In the genomic region with DNA sequence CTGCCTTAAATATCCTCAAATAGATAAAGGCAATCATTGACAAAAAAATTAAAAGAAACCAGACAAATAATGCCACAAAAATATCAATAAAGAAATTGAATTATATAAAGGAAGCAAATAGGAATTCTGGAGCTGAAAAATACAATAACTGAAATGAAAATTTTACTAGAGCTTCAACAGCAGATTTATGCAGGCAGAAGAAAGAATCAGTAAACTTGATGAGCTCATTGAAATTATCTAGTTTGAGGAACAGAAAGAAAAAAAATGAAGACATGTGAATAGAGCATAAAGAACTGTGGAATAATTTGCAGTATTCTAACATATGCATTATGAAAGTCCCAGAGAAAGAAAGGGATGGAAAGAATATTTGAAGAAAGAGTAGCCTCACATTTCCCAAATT, we compare ENCODE assay signal across 18 cellular contexts. TPM values are rescaled to one million over a fixed set of nuclear protein-coding genes. Genes with fewer than 3 reads are reported as not detected.
A peak's percentile ranks its signal among the peaks of the same experiment; 100 is the strongest.
DNase-seq lines count a peak whose midpoint lies in the region; ATAC-seq, FAIRE-seq and TF ChIP-seq lines count a peak whose summit lies in the region.
"Had no signal": no experiment of that assay in that cellular context is flagged by ENCODE, and none has a peak within 500 bp of the region (broad histone marks: within the 10 kb centered on the region; RNA-seq: fewer than 3 reads in every experiment).

No MANE protein-coding gene starts in this region.

- H3K4me2 ChIP-seq in K562 (ENCODE audit: insufficient read depth, low read length) (no peak overlapping the region), GM23338 (no peak overlapping the region)

- no peak overlapping the region for H3K27ac ChIP-seq in K562 (ENCODE audit: extremely low read depth, low read depth, low read length)
- H3K27ac ChIP-seq in GM23338 (ENCODE audit: low read depth): no peak overlapping the region

- no peaks in the 10 kb centered on the region for H3K9me1 ChIP-seq in K562 (ENCODE audit: control insufficient read depth, insufficient read depth, low read length)

- intact Hi-C loops in K562 (cut with micrococcal nuclease): no loop called here

- no peaks in the 10 kb centered on the region for H3F3A ChIP-seq in GM23338 (replicated peaks; ENCODE audit: low read depth)

- H3K4me1 Mint-ChIP-seq in activated CD4-positive, alpha-beta T cell treated with anti-CD3 and anti-CD28 coated beads, Interleukin-2, amount 10 ng/mL, durations not matched to agents 7 days and 5 days: no peaks in the 10 kb centered on the region
- H3K4me1 Mint-ChIP-seq in GM23338: peaks cover 4% of the 10 kb centered on the region; the same call in 1 of the 3 replicates
- H3K4me1 Mint-ChIP-seq: CD4-positive, alpha-beta memory T cell had no signal

- no peaks in the 10 kb centered on the region for H4K20me1 ChIP-seq in K562 (replicated peaks; ENCODE audit: control insufficient read depth, insufficient read depth, low read length)
- H4K20me1 ChIP-seq in GM23338 (replicated peaks; ENCODE audit: insufficient read depth): no peaks in the 10 kb centered on the region

- no peak for TF ChIP-seq POLR2A in K562 (conservative IDR thresholded peaks at IDR 0.05)

- no peak overlapping the region for H3K4me3 ChIP-seq in K562
- H3K4me3 ChIP-seq in GM23338: no peak overlapping the region
- H3K4me3 ChIP-seq: HAP-1 had no signal

- in situ Hi-C loops in K562 (cut with MboI): no loop called here

- H3K36me3 Mint-ChIP-seq in activated CD4-positive, alpha-beta T cell treated with anti-CD3 and anti-CD28 coated beads, Interleukin-2, amount 10 ng/mL, durations not matched to agents 7 days and 5 days (ENCODE audit: low read depth): peaks cover 11% of the 10 kb centered on the region
- H3K36me3 Mint-ChIP-seq in GM23338 (ENCODE audit: low read depth): no peaks in the 10 kb centered on the region

- peaks cover 3% of the 10 kb centered on the region; the same call in 1 of the 2 replicates for H3K9me3 ChIP-seq in K562 (replicated peaks; ENCODE audit: control insufficient read depth, insufficient read depth, low read depth, low read length)

- FAIRE-seq in K562 (lab: Jason Lieb, UNC): no peak
- FAIRE-seq: GM12891, GM18507, H54 had no signal

- no peak for TF ChIP-seq CTCF in K562 (IDR thresholded peaks at IDR 0.05 in 2 of 3, conservative IDR thresholded peaks at IDR 0.05 in 1 of 3; ENCODE audit: insufficient read depth in 2 of 3, low read depth in 1 of 3, low read length in 3 of 3)
- TF ChIP-seq CTCF in GM23338 (conservative IDR thresholded peaks at IDR 0.05; ENCODE audit: low read depth in 2 of 2): no peak

- peaks cover 27% of the 10 kb centered on the region for H3K27me3 Mint-ChIP-seq in activated CD4-positive, alpha-beta T cell treated with anti-CD3 and anti-CD28 coated beads, Interleukin-2, amount 10 ng/mL, durations not matched to agents 7 days and 5 days
- peaks cover 1% of the 10 kb centered on the region for H3K27me3 Mint-ChIP-seq in GM23338 (ENCODE audit: insufficient read depth, low read depth, poor library complexity)

- H3K9ac ChIP-seq in K562 (ENCODE audit: insufficient read depth in 1 of 2, low read depth in 2 of 2, low read length in 2 of 2): no peak overlapping the region

- H3K79me2 ChIP-seq in K562 (ENCODE audit: control insufficient read depth, insufficient read depth, low read length) (no peaks in the 10 kb centered on the region), GM23338 (replicated peaks; ENCODE audit: insufficient read depth) (no peaks in the 10 kb centered on the region)

- TF ChIP-seq EP300 in K562 (IDR thresholded peaks at IDR 0.05; ENCODE audit: low read length): no peak

- H3K4me1 ChIP-seq in K562 (replicated peaks in 1 of 2; ENCODE audit: control insufficient read depth in 2 of 2, insufficient read depth in 2 of 2, low read length in 2 of 2): peaks cover 0 to 10% of the 10 kb centered on the region in 2 experiments; a peak in 2 of 5 replicates
- H3K4me1 ChIP-seq in GM23338 (ENCODE audit: insufficient read depth): no peaks in the 10 kb centered on the region
- H3K4me1 ChIP-seq: HAP-1 had no signal

- peaks cover 24% of the 10 kb centered on the region for H3K9me3 Mint-ChIP-seq in activated CD4-positive, alpha-beta T cell treated with anti-CD3 and anti-CD28 coated beads, Interleukin-2, amount 10 ng/mL, durations not matched to agents 7 days and 5 days
- peaks cover 16% of the 10 kb centered on the region; the same call in 2 of the 3 replicates for H3K9me3 Mint-ChIP-seq in GM23338

- no peak for TF ChIP-seq RAD21 in K562 (CRISPR knock-in tag; conservative IDR thresholded peaks at IDR 0.05 in 1 of 2, IDR thresholded peaks at IDR 0.05 in 1 of 2)

- no peaks in the 10 kb centered on the region for H3K36me3 ChIP-seq in K562 (ENCODE audit: control insufficient read depth, insufficient read depth, low read length)
- H3K36me3 ChIP-seq in GM23338 (ENCODE audit: insufficient read depth): no peaks in the 10 kb centered on the region
- H3K36me3 ChIP-seq: HAP-1 had no signal

- BruUV-seq in K562 (replicated peaks; lab: Mats Ljungman, UMichigan): no TSS peak

- no peak overlapping the region for H2AFZ ChIP-seq in K562 (ENCODE audit: low read depth, low read length)
- no peak overlapping the region for H2AFZ ChIP-seq in GM23338

- POLR2A ChIA-PET in activated CD4-positive, alpha-beta T cell treated with anti-CD3 and anti-CD28 coated beads, Interleukin-2, amount 10 ng/mL, durations not matched to agents 7 days and 5 days (lab: Charles Lee): interaction anchor here (0.6 kb wide), 1 partner anchor 18 kb away, joined by 3 read pairs; no protein-coding TSS in a partner anchor
- POLR2A ChIA-PET in K562 (lab: Yijun Ruan, JAX): interaction anchor here (0.5 to 1.2 kb wide), 2 partner anchors 30 to 256 kb away, joined by 3 read pairs; no protein-coding TSS in a partner anchor

- H3K27me3 ChIP-seq in K562 (ENCODE audit: control insufficient read depth in 2 of 2, insufficient read depth in 2 of 2, low read length in 2 of 2) (no peaks in the 10 kb centered on the region), GM23338 (ENCODE audit: insufficient read depth) (no peaks in the 10 kb centered on the region)

- no peak for DNase-seq in activated CD4-positive, alpha-beta T cell treated with anti-CD3 and anti-CD28 coated beads, Interleukin-2, amount 10 ng/mL, durations not matched to agents 7 days and 5 days
- DNase-seq in activated CD4-positive, alpha-beta T cell treated with anti-CD3 and anti-CD28 coated beads for 4 hours: no peak
- DNase-seq in MV-4-11 (lab: John Stamatoyannopoulos, UW) (peak; percentile 8), K562 (ENCODE audit: extremely low read depth in 1 of 4, low spot score in 3 of 4) (no peak), GM23338 (ENCODE audit: low spot score) (no peak)
- DNase-seq in stimulated activated CD4-positive, alpha-beta T cell treated with anti-CD3 and anti-CD28 coated beads, Interleukin-15, amount 100 ng/mL, for 24 hours: no peak
- DNase-seq: C1 segment of cervical spinal cord; Calu3; CD4-positive, alpha-beta memory T cell; COR-L47; DMS53; DMS79 treated with DMSO at 0.1 percent for 48 hours; GF-D8; GOT3 had no signal

- ATAC-seq in K562 (no peak), GM23338 (no peak)

- peak overlapping the region; percentile 42 for H3K27ac Mint-ChIP-seq in activated CD4-positive, alpha-beta T cell treated with anti-CD3 and anti-CD28 coated beads, Interleukin-2, amount 10 ng/mL, durations not matched to agents 7 days and 5 days
- no peak overlapping the region for H3K27ac Mint-ChIP-seq in GM23338
- H3K27ac Mint-ChIP-seq: CD4-positive, alpha-beta memory T cell had no signal

- CTCF ChIA-PET in activated CD4-positive, alpha-beta T cell treated with anti-CD3 and anti-CD28 coated beads, Interleukin-2, amount 10 ng/mL, durations not matched to agents 7 days and 5 days (lab: Charles Lee): interaction anchor here (0.6 to 1.2 kb wide), 3 partner anchors 22 to 1406 kb away, joined by 3 read pairs; no protein-coding TSS in a partner anchor
- CTCF ChIA-PET in K562 (lab: Yijun Ruan, JAX; ENCODE audit: low intra/inter-chr PET ratio): no interaction called here

- no peaks in the 10 kb centered on the region for H3K9me2 ChIP-seq in GM23338 (ENCODE audit: insufficient read depth)

- no peak overlapping the region for H3K4me3 Mint-ChIP-seq in activated CD4-positive, alpha-beta T cell treated with anti-CD3 and anti-CD28 coated beads, Interleukin-2, amount 10 ng/mL, durations not matched to agents 7 days and 5 days
- no peak overlapping the region for H3K4me3 Mint-ChIP-seq in GM23338
- H3K4me3 Mint-ChIP-seq: CD4-positive, alpha-beta memory T cell had no signal

RNA-seq across cellular contexts. Expression of a gene that starts 41.9 kb away (rescaled TPM):
- 10 to 100 TPM; 55.1 to 62.5 TPM for total RNA-seq in activated CD4-positive, alpha-beta T cell treated with anti-CD3 and anti-CD28 coated beads, Interleukin-2, amount 10 ng/mL, durations not matched to agents 7 days and 5 days
- total RNA-seq in K562 (2011; cell fraction: chromatin; rRNA removed; ENCODE audit: low replicate concordance): 12.9 and 18.0 TPM in 2 replicates
- 12.3 and 12.5 TPM in 2 replicates for total RNA-seq in K562 (2011; cell fraction: nucleolus; rRNA removed)
- 12.9 and 13.4 TPM in 2 replicates for total RNA-seq in K562 (2011; cell fraction: nucleoplasm; rRNA removed)
- total RNA-seq in K562 (2014; rRNA removed) (6.0 and 6.5 TPM in 2 replicates), K562 (2014; rRNA removed; fragmentation: Illumina TruSeq; extraction: Trizol) (4.9 and 5.7 TPM in 2 replicates), K562 (2015; rRNA removed; fragmentation: Illumina TruSeq; extraction: Trizol) (6.3 and 6.9 TPM in 2 replicates), K562 (2021) (8.5 and 9.2 TPM in 2 replicates)
- polyA plus RNA-seq in K562 (2011; rRNA removed) (7.7 and 8.4 TPM in 2 replicates), K562 (2014; fragmentation: Illumina TruSeq; extraction: Trizol) (5.3 and 7.1 TPM in 2 replicates), K562 (2014; fragmentation: Nextera tagmentation; extraction: Ambion mirVana) (1 to 10 TPM; 1.0 to 1.9 TPM), K562 (2014; rRNA removed) (3.7 and 7.2 TPM in 2 replicates), GM23338 (2016; fragmentation: Nextera tagmentation; extraction: Ambion mirVana) (4.9 and 5.4 TPM in 2 replicates)
- polyA plus RNA-seq in K562 (2011; cell fraction: cytosol; rRNA removed): 6.8 and 9.9 TPM in 2 replicates
- polyA plus RNA-seq in K562 (2011; cell fraction: nucleus; rRNA removed): 11.9 and 15.4 TPM in 2 replicates
- 3.8 and 5.1 TPM in 2 replicates for polyA plus RNA-seq in K562 (2012)
- 16.3 and 18.6 TPM in 2 replicates for polyA minus RNA-seq in K562 (2011; rRNA and poly(A)+ RNA removed)
- 6.6 and 10.0 TPM in 2 replicates for polyA minus RNA-seq in K562 (2011; cell fraction: cytosol; rRNA and poly(A)+ RNA removed)
- 11.2 and 20.2 TPM in 2 replicates for polyA minus RNA-seq in K562 (2011; cell fraction: nucleus; rRNA and poly(A)+ RNA removed)
- 14.4 and 15.4 TPM in 2 replicates for total RNA-seq in GM23338 (2014; rRNA removed; shearing (Covaris generic))
